In the genomic region with DNA sequence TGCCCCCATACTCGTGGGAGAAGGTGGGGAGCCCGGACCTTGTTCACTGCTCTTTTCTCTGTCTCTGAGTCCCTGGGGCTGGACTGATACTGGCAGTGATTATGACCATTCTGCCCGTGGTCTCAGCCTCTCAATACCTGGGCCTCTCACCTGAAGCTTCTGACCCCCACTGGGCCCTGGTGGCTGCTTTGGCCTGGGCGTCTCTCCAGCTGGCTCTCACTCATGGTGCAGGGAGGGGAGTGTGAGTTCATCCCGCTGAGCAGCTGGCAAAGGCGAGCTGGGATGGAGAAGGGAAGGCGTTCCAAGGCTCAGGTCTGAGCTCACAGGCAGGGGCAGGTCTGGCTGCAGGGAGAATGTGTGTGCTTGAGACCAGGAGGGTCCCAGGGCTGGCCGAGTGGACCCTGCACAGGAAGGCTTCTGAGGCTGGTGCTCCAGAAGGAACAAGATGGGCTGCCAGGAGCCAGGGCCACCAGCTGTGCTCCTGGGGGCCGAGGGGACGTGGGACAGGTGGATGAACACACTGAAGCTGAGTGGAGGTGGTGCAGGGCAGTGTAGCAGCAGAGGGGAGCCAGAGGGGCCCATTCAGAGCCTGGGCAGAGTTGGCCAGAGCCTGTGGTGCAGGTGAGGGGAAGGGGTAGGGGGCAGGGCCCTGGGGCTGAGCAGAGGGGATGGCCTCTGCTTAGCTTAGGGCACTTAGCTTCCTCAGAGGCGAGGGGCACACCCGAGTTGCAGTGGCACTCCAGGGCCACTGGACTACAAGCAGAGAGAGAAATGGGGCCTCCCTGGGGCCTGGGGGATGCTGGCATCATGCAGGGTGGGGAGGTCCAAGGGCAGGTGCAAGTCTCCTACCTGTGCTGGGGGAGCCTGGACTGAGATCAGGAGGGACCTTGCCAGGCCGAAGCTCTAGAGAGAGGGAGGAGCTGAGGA, we compare ENCODE assay signal across 7 cellular contexts.
DNase-seq lines count a peak whose midpoint lies in the region; ATAC-seq, FAIRE-seq and TF ChIP-seq lines count a peak whose summit lies in the region.
"Not testable (repeated sequence)": the region's sequence is repeated elsewhere in the genome, so short reads cannot be mapped to it uniquely, and the experiment has no call there.

No MANE protein-coding gene starts in this region.

- in situ Hi-C loops in GM12878 (cut with MboI) = not testable (repeated sequence)

- 17% methylated on average over 12 of the region's 13 CpGs for WGBS in GM12878 (ENCODE audit: insufficient coverage, insufficient replicate concordance, low lambda C conversion rate, missing lambda C conversion rate)

- TF ChIP-seq RAD21 in GM12878 (IDR thresholded peaks at IDR 0.05; ENCODE audit: insufficient read depth, low read depth, low read length) = not testable (repeated sequence)

- CTCF ChIA-PET in GM12878 (lab: Yijun Ruan, JAX) = not testable (repeated sequence)

- not testable (repeated sequence) for H3K36me3 ChIP-seq in GM12878 (ENCODE audit: control insufficient read depth in 2 of 2, insufficient read depth in 2 of 2, low read length in 1 of 2)

- not testable (repeated sequence) for H3K27me3 Mint-ChIP-seq in IgD-negative memory B cell
- H3K27me3 Mint-ChIP-seq in endothelial cell (ENCODE audit: unreplicated experiment) = peaks cover 52% of the 10 kb centered on the region
- peaks cover 0 to 11% of the 10 kb centered on the region in 2 donors for H3K27me3 Mint-ChIP-seq in stimulated activated naive B cell treated with anti-CD40 and anti-IgM and Interleukin-4, amounts not matched to agents 10 μg/mL and 1 μg/mL and 100 μg/mL, for 72 hours

- not testable (repeated sequence) for TF ChIP-seq EP300 in GM12878 (IDR thresholded peaks at IDR 0.05; ENCODE audit: borderline replicate concordance in 1 of 2, control insufficient read depth in 1 of 2, low read depth in 2 of 2, low read length in 2 of 2)

- peak overlapping the region; percentile 93 to 98 (median 96) for H3K27ac Mint-ChIP-seq in IgD-negative memory B cell
- H3K27ac Mint-ChIP-seq in endothelial cell (ENCODE audit: unreplicated experiment) = not testable (repeated sequence)
- H3K27ac Mint-ChIP-seq in stimulated activated naive B cell treated with anti-CD40 and anti-IgM and Interleukin-4, amounts not matched to agents 10 μg/mL and 1 μg/mL and 100 μg/mL, for 72 hours = peak overlapping the region; percentile 98

- H3K9ac ChIP-seq in GM12878 (ENCODE audit: control insufficient read depth, insufficient read depth, low read length) = not testable (repeated sequence)

- BruUV-seq in GM12878 (replicated peaks; lab: Mats Ljungman, UMichigan) = not testable (repeated sequence)

- not testable (repeated sequence) for H3K4me3 ChIP-seq in GM12878

- peaks cover 11 to 13% (median 12%) of the 10 kb centered on the region in 3 donors for H3K4me1 Mint-ChIP-seq in IgD-negative memory B cell
- H3K4me1 Mint-ChIP-seq in endothelial cell (ENCODE audit: unreplicated experiment) = not testable (repeated sequence)
- peaks cover 49 to 57% of the 10 kb centered on the region in 2 donors for H3K4me1 Mint-ChIP-seq in stimulated activated naive B cell treated with anti-CD40 and anti-IgM and Interleukin-4, amounts not matched to agents 10 μg/mL and 1 μg/mL and 100 μg/mL, for 72 hours

- DNase-seq in DMS79 treated with DMSO at 0.1 percent for 48 hours (lab: John Stamatoyannopoulos, UW) (peak; percentile 90), RPMI8226 (peak; percentile 32), mesenteric fat pad (ENCODE audit: low spot score) (peak; percentile 82)
- not testable (repeated sequence) for DNase-seq in GM12878 (ENCODE audit: low read depth, low spot score); endothelial cell (ENCODE audit: low spot score); stimulated activated naive B cell treated with anti-CD40 and anti-IgM and Interleukin-4, amounts not matched to agents 10 μg/mL and 1 μg/mL and 100 μg/mL, for 72 hours

- not testable (repeated sequence) for H3K79me2 ChIP-seq in GM12878 (ENCODE audit: control insufficient read depth, insufficient read depth, low read length)

- H3K9me3 Mint-ChIP-seq in IgD-negative memory B cell = not testable (repeated sequence)
- H3K9me3 Mint-ChIP-seq in endothelial cell (ENCODE audit: unreplicated experiment) = peaks cover 40% of the 10 kb centered on the region
- H3K9me3 Mint-ChIP-seq in stimulated activated naive B cell treated with anti-CD40 and anti-IgM and Interleukin-4, amounts not matched to agents 10 μg/mL and 1 μg/mL and 100 μg/mL, for 72 hours = peaks cover 8 to 12% of the 10 kb centered on the region in 2 donors

- POLR2A ChIA-PET in GM12878 (lab: Charles Lee) = not testable (repeated sequence)

- TF ChIP-seq CTCF in GM12878 (IDR thresholded peaks at IDR 0.05 in 2 of 3, conservative IDR thresholded peaks at IDR 0.05 in 1 of 3; ENCODE audit: control insufficient read depth in 2 of 3, extremely low read depth in 1 of 3, insufficient read depth in 1 of 3, low read depth in 3 of 3, low read length in 3 of 3); endothelial cell (IDR thresholded peaks at IDR 0.05; ENCODE audit: unreplicated experiment): not testable (repeated sequence)

- H3K27me3 ChIP-seq in GM12878 (replicated peaks in 1 of 2; ENCODE audit: control insufficient read depth in 2 of 2, insufficient read depth in 2 of 2, low read length in 1 of 2) = not testable (repeated sequence)

- H3K27ac ChIP-seq in GM12878 (ENCODE audit: control insufficient read depth, insufficient read depth) = not testable (repeated sequence)

- not testable (repeated sequence) for H3K9me3 ChIP-seq in GM12878 (replicated peaks; ENCODE audit: control insufficient read depth, insufficient read depth, low read length)

- not testable (repeated sequence) for FAIRE-seq in GM12878 (lab: Jason Lieb, UNC)

- SMC1A ChIA-PET in GM12878 (lab: Charles Lee; ENCODE audit: uncharacterized antibody, unreplicated experiment) = interaction anchor here (0.8 kb wide), 1 partner anchor 629 kb away, joined by 3 read pairs; no protein-coding TSS in a partner anchor

- H3K4me3 Mint-ChIP-seq in IgD-negative memory B cell (peak overlapping the region; percentile 97 to 100 (median 100)), endothelial cell (ENCODE audit: unreplicated experiment) (peak overlapping the region; percentile 51)
- H3K4me3 Mint-ChIP-seq in stimulated activated naive B cell treated with anti-CD40 and anti-IgM and Interleukin-4, amounts not matched to agents 10 μg/mL and 1 μg/mL and 100 μg/mL, for 72 hours = peak overlapping the region; percentile 94 to 97

- RAD21 ChIA-PET in GM12878 (lab: Charles Lee; ENCODE audit: unreplicated experiment) = not testable (repeated sequence)

- peaks cover 14% of the 10 kb centered on the region for H3K36me3 Mint-ChIP-seq in IgD-negative memory B cell
- peaks cover 16% of the 10 kb centered on the region for H3K36me3 Mint-ChIP-seq in endothelial cell (ENCODE audit: low read depth, unreplicated experiment)
- peaks cover 46 to 50% of the 10 kb centered on the region in 2 donors for H3K36me3 Mint-ChIP-seq in stimulated activated naive B cell treated with anti-CD40 and anti-IgM and Interleukin-4, amounts not matched to agents 10 μg/mL and 1 μg/mL and 100 μg/mL, for 72 hours

- H4K20me1 ChIP-seq in GM12878 (ENCODE audit: control insufficient read depth, insufficient read depth) = not testable (repeated sequence)

- intact Hi-C loops in GM12878 (cut with micrococcal nuclease; ENCODE audit: unreplicated experiment) = loop anchor here (1.0 kb wide), 1 partner anchor 19 kb away; no protein-coding TSS in a partner anchor

- not testable (repeated sequence) for H2AFZ ChIP-seq in GM12878 (ENCODE audit: control insufficient read depth, low read depth, low read length)

- not testable (repeated sequence) for H3K4me1 ChIP-seq in GM12878 (ENCODE audit: control insufficient read depth, insufficient read depth, low read length)

- not testable (repeated sequence) for H3K4me2 ChIP-seq in GM12878 (ENCODE audit: control insufficient read depth, insufficient read depth)

- ATAC-seq in GM12878 = peak; percentile 8; the same call in 2 of the 3 replicates
- peak; percentile 5 for ATAC-seq in stimulated activated naive B cell treated with anti-CD40 and anti-IgM and Interleukin-4, amounts not matched to agents 10 μg/mL and 1 μg/mL and 100 μg/mL, for 72 hours (replicated peaks)

- not testable (repeated sequence) for TF ChIP-seq POLR2A in GM12878 (IDR thresholded peaks at IDR 0.05; ENCODE audit: low read depth, low read length)
